Comparison of ENCODE assay signal across 9 cellular contexts in genomic region chr7:99615989-99616358, GRCh38. TPM values are rescaled to one million over a fixed set of nuclear protein-coding genes. Genes with fewer than 3 reads are reported as not detected.
A peak's percentile ranks its signal among the peaks of the same experiment; 100 is the strongest.
DNase-seq lines count a peak whose midpoint lies in the region; ATAC-seq, FAIRE-seq and TF ChIP-seq lines count a peak whose summit lies in the region.
"Had no signal": no experiment of that assay in that cellular context is flagged by ENCODE, and none has a peak within 500 bp of the region (broad histone marks: within the 10 kb centered on the region; RNA-seq: fewer than 3 reads in every experiment).

No MANE protein-coding gene starts in this region.

- 85 to 89% (median 86%) methylated on average over 5 of the region's 5 CpGs for WGBS in heart left ventricle, 4 donors
- 93% methylated on average over 5 of the region's 5 CpGs for WGBS in GM12878 (ENCODE audit: insufficient coverage, insufficient replicate concordance, low lambda C conversion rate, missing lambda C conversion rate)
- 90% methylated on average over 5 of the region's 5 CpGs for WGBS in urinary bladder

- H3K27ac Mint-ChIP-seq in mesothelial cell of epicardium, result no peak overlapping the region

- intact Hi-C loops in heart left ventricle (cut with DNase I) (loop anchor here in 4 of 10 donors (1.0 to 10.0 kb wide), 5 partner anchors 57 to 299 kb away; partner anchors contain the start of genes ZNF655 (in 2 of the 4), FAM200A (in 1 of the 4) and TRIM4 (in 1 of the 4)), left ventricle myocardium superior (cut with micrococcal nuclease) (no loop called here), GM12878 (cut with micrococcal nuclease; ENCODE audit: unreplicated experiment) (loop anchor here (1.0 to 10.0 kb wide), 2 partner anchors 112 to 151 kb away; partner anchors contain the start of genes ATP5MF and ZKSCAN5)

- peak overlapping the region; percentile 100 for H2AFZ ChIP-seq in GM12878 (ENCODE audit: control insufficient read depth, low read depth, low read length)

- no peak for TF ChIP-seq EP300 in GM12878 (IDR thresholded peaks at IDR 0.05; ENCODE audit: borderline replicate concordance in 1 of 2, control insufficient read depth in 1 of 2, low read depth in 2 of 2, low read length in 2 of 2)

- H3K27me3 ChIP-seq in heart left ventricle, result no peaks in the 10 kb centered on the region
- H3K27me3 ChIP-seq in GM12878 (replicated peaks in 1 of 2; ENCODE audit: control insufficient read depth in 2 of 2, insufficient read depth in 2 of 2, low read length in 1 of 2), result no peaks in the 10 kb centered on the region

- POLR2A ChIA-PET in GM12878 (lab: Charles Lee), result interaction anchor here (0.6 to 1.9 kb wide), 4 partner anchors 56 to 111 kb away, joined by 3 to 8 read pairs (median 6); partner anchors contain the start of genes FAM200A, ZKSCAN5 and ZNF655

- no peaks in the 10 kb centered on the region for H3K9me3 ChIP-seq in heart left ventricle
- H3K9me3 ChIP-seq in GM12878 (replicated peaks; ENCODE audit: control insufficient read depth, insufficient read depth, low read length), result peaks cover 2% of the 10 kb centered on the region; the same call in 1 of the 3 replicates

- CTCF ChIA-PET in GM12878 (lab: Yijun Ruan, JAX), result interaction anchor here (0.6 to 1.4 kb wide), 6 partner anchors 15 to 290 kb away, joined by 3 to 4 read pairs (median 4); partner anchors contain the start of gene ZNF655

- peak overlapping the region; percentile 95 for H3K4me3 Mint-ChIP-seq in mesothelial cell of epicardium

- TF ChIP-seq POLR2A in heart left ventricle (IDR thresholded peaks at IDR 0.05), result no peak
- no peak for TF ChIP-seq POLR2A in GM12878 (IDR thresholded peaks at IDR 0.05; ENCODE audit: low read depth, low read length)

- H3K4me3 ChIP-seq in heart left ventricle (peak overlapping the region; percentile 74 to 99 (median 95)), GM12878 (peak overlapping the region; percentile 88), urinary bladder (ENCODE audit: low read depth, low read length) (peak overlapping the region; percentile 93)

- H3K4me2 ChIP-seq in GM12878 (ENCODE audit: control insufficient read depth, insufficient read depth), result peak overlapping the region; percentile 64

- H3K36me3 ChIP-seq in heart left ventricle, result peaks cover 0 to 29% (median 27%) of the 10 kb centered on the region in 9 donors
- H3K36me3 ChIP-seq in GM12878 (ENCODE audit: control insufficient read depth in 2 of 2, insufficient read depth in 2 of 2, low read length in 1 of 2), result peaks cover 4 to 23% of the 10 kb centered on the region in 2 experiments
- H3K36me3 ChIP-seq in urinary bladder (ENCODE audit: insufficient read depth), result no peaks in the 10 kb centered on the region

- BruUV-seq in GM12878 (replicated peaks; lab: Mats Ljungman, UMichigan), result no TSS peak

- SMC1A ChIA-PET in GM12878 (lab: Charles Lee; ENCODE audit: uncharacterized antibody, unreplicated experiment), result interaction anchor here (1.1 to 2.0 kb wide), 3 partner anchors 55 to 91 kb away, joined by 3 to 4 read pairs (median 3); partner anchors contain the start of gene ZNF655

- no peak overlapping the region; the same call in 1 of the 2 replicates for H3K9ac ChIP-seq in GM12878 (ENCODE audit: control insufficient read depth, insufficient read depth, low read length)

- H3K4me1 ChIP-seq in heart left ventricle (peaks cover 0 to 17% (median 11%) of the 10 kb centered on the region in 12 donors), GM12878 (ENCODE audit: control insufficient read depth, insufficient read depth, low read length) (peaks cover 2% of the 10 kb centered on the region; the same call in 1 of the 2 replicates), urinary bladder (ENCODE audit: insufficient read depth) (peaks cover 2% of the 10 kb centered on the region)

- in situ Hi-C loops in GM12878 (cut with MboI), result no loop called here

- no peak for FAIRE-seq in GM12878 (lab: Jason Lieb, UNC)

- TF ChIP-seq RAD21 in GM12878 (IDR thresholded peaks at IDR 0.05; ENCODE audit: insufficient read depth, low read depth, low read length), result no peak

- peak overlapping the region in 8 of 12 donors; percentile 78 to 92 (median 88) for H3K27ac ChIP-seq in heart left ventricle
- peak overlapping the region; percentile 89 for H3K27ac ChIP-seq in GM12878 (ENCODE audit: control insufficient read depth, insufficient read depth)
- no peak overlapping the region for H3K27ac ChIP-seq in urinary bladder (ENCODE audit: low read depth)

- no peaks in the 10 kb centered on the region for H3K27me3 Mint-ChIP-seq in mesothelial cell of epicardium (ENCODE audit: low read depth)

- peaks cover 23% of the 10 kb centered on the region for H3K4me1 Mint-ChIP-seq in mesothelial cell of epicardium

- no peaks in the 10 kb centered on the region for H4K20me1 ChIP-seq in GM12878 (ENCODE audit: control insufficient read depth, insufficient read depth)

- TF ChIP-seq CTCF in heart left ventricle (IDR thresholded peaks at IDR 0.05) (no peak), GM12878 (IDR thresholded peaks at IDR 0.05 in 2 of 3, conservative IDR thresholded peaks at IDR 0.05 in 1 of 3; ENCODE audit: control insufficient read depth in 2 of 3, extremely low read depth in 1 of 3, insufficient read depth in 1 of 3, low read depth in 3 of 3, low read length in 3 of 3) (no peak), mesothelial cell of epicardium (IDR thresholded peaks at IDR 0.05; ENCODE audit: unreplicated experiment) (no peak)

- ATAC-seq in heart left ventricle (no peak), left ventricle myocardium superior (no peak), GM12878 (no peak)

- H3K79me2 ChIP-seq in GM12878 (ENCODE audit: control insufficient read depth, insufficient read depth, low read length), result peaks cover 18% of the 10 kb centered on the region

- no peaks in the 10 kb centered on the region for H3K9me3 Mint-ChIP-seq in mesothelial cell of epicardium

- RAD21 ChIA-PET in GM12878 (lab: Charles Lee; ENCODE audit: unreplicated experiment), result interaction anchor here (1.5 to 1.9 kb wide), 2 partner anchors 58 to 297 kb away, joined by 4 to 5 read pairs; partner anchors contain the start of gene ZNF655

- DNase-seq in heart left ventricle (no peak), left ventricle myocardium superior (no peak), GM12878 (ENCODE audit: low read depth, low spot score) (no peak), mesothelial cell of epicardium (ENCODE audit: low spot score in 2 of 2, unreplicated experiment in 2 of 2) (no peak), NCI-H146 treated with DMSO at 0.1 percent for 48 hours (lab: John Stamatoyannopoulos, UW; ENCODE audit: unreplicated experiment) (no peak), GM19240 (ENCODE audit: insufficient read length, low spot score) (no peak), DMS 273 treated with DMSO at 0.1 percent for 48 hours (lab: John Stamatoyannopoulos, UW) (no peak)

- H3K36me3 Mint-ChIP-seq in mesothelial cell of epicardium, result peaks cover 10% of the 10 kb centered on the region

RNA-seq across cellular contexts. Expression of gene ZSCAN25, which starts 0.8 kb away (rescaled TPM):
- total RNA-seq in heart left ventricle, result 10 to 100 TPM in 4 of 9 donors, 1 to 10 TPM in 5; 5.6 to 12.0 (median 8.3) TPM
- polyA plus RNA-seq in heart left ventricle, result 1 to 10 TPM; 3.4 to 4.0 TPM
- 8.3 TPM for total RNA-seq in left ventricle myocardium superior
- total RNA-seq in GM12878 (2013; cell fraction: nucleolus; rRNA removed), result 50.8 and 54.7 TPM in 2 replicates
- total RNA-seq in GM12878 (2014; rRNA removed), result 11.1 and 11.4 TPM in 2 replicates
- total RNA-seq in GM12878 (2014; rRNA removed; fragmentation: Illumina TruSeq; extraction: Trizol), result 8.0 and 8.3 TPM in 2 replicates
- total RNA-seq in GM12878 (2021), result 11.4 and 14.5 TPM in 2 replicates
- polyA plus RNA-seq in GM12878 (2011; ENCODE audit: low read depth), result 4.1 TPM
- polyA plus RNA-seq in GM12878 (2011; rRNA removed), result 14.9 and 15.6 TPM in 2 replicates
- 14.0 and 15.4 TPM in 2 replicates for polyA plus RNA-seq in GM12878 (2011; cell fraction: cytosol; rRNA removed)
- polyA plus RNA-seq in GM12878 (2011; cell fraction: nucleus; rRNA removed), result 22.0 and 25.2 TPM in 2 replicates
- polyA plus RNA-seq in GM12878 (2012), result 5.0 and 6.6 TPM in 2 replicates
- polyA plus RNA-seq in GM12878 (2014; fragmentation: Illumina TruSeq; extraction: Trizol), result 4.7 and 6.4 TPM in 2 replicates
- polyA plus RNA-seq in GM12878 (2014; fragmentation: Nextera tagmentation; extraction: Ambion mirVana), result under 1 TPM; 0.79 to 0.98 TPM
- polyA plus RNA-seq in GM12878 (2014; rRNA removed), result 8.8 and 9.5 TPM in 2 replicates
- 10 to 100 TPM in 1 of 2 experiments, 1 to 10 TPM in 1; 9.8 to 10.1 TPM for polyA plus RNA-seq in GM12878 (2016; fragmentation: Nextera tagmentation; extraction: Ambion mirVana)
- 36.6 and 51.0 TPM in 2 replicates for polyA minus RNA-seq in GM12878 (2011; rRNA and poly(A)+ RNA removed)
- 5.3 and 6.4 TPM in 2 replicates for polyA minus RNA-seq in GM12878 (2011; cell fraction: cytosol; rRNA and poly(A)+ RNA removed)
- 29.3 and 56.6 TPM in 2 replicates for polyA minus RNA-seq in GM12878 (2011; cell fraction: nucleus; rRNA and poly(A)+ RNA removed)
- 24.1 to 27.8 TPM (median 26.6 TPM) in 3 replicates for total RNA-seq in mesothelial cell of epicardium
- 12.7 TPM for total RNA-seq in urinary bladder
- 7.9 TPM for polyA plus RNA-seq in urinary bladder

RNA-seq across cellular contexts. Expression of gene TMEM225B, which starts 17.9 kb away (rescaled TPM):
- total RNA-seq in heart left ventricle, result under 1 TPM in 4 of 9 donors, not detected in 5; 0.29 to 0.52 (median 0.51) TPM
- under 1 TPM in 1 of 2 donors, not detected in 1; 0.10 TPM for polyA plus RNA-seq in heart left ventricle
- total RNA-seq in left ventricle myocardium superior, result not detected
- 1.1 and 1.9 TPM in 2 replicates for total RNA-seq in GM12878 (2013; cell fraction: nucleolus; rRNA removed)
- total RNA-seq in GM12878 (2014; rRNA removed), result 0.60 and 0.62 TPM in 2 replicates
- 0.23 and 0.31 TPM in 2 replicates for total RNA-seq in GM12878 (2014; rRNA removed; fragmentation: Illumina TruSeq; extraction: Trizol)
- 0.26 and 0.45 TPM in 2 replicates for total RNA-seq in GM12878 (2021)
- 0.60 TPM for polyA plus RNA-seq in GM12878 (2011; ENCODE audit: low read depth)
- 1.4 and 1.9 TPM in 2 replicates for polyA plus RNA-seq in GM12878 (2011; rRNA removed)
- 1.3 TPM in 2 replicates for polyA plus RNA-seq in GM12878 (2011; cell fraction: cytosol; rRNA removed)
- 2.0 and 5.1 TPM in 2 replicates for polyA plus RNA-seq in GM12878 (2011; cell fraction: nucleus; rRNA removed)
- polyA plus RNA-seq in GM12878 (2012), result 0.62 and 0.68 TPM in 2 replicates
- polyA plus RNA-seq in GM12878 (2014; fragmentation: Illumina TruSeq; extraction: Trizol), result 0.22 TPM in 1 of 2 replicates, not detected in the other
- under 1 TPM; 0.31 to 0.55 TPM for polyA plus RNA-seq in GM12878 (2014; fragmentation: Nextera tagmentation; extraction: Ambion mirVana)
- 0.11 and 0.85 TPM in 2 replicates for polyA plus RNA-seq in GM12878 (2014; rRNA removed)
- polyA plus RNA-seq in GM12878 (2016; fragmentation: Nextera tagmentation; extraction: Ambion mirVana), result under 1 TPM; 0.27 to 0.55 TPM
- polyA minus RNA-seq in GM12878 (2011; rRNA and poly(A)+ RNA removed), result 0.67 and 1.4 TPM in 2 replicates
- not detected in 2 replicates for polyA minus RNA-seq in GM12878 (2011; cell fraction: cytosol; rRNA and poly(A)+ RNA removed)
- 0.36 TPM in 1 of 2 replicates, not detected in the other for polyA minus RNA-seq in GM12878 (2011; cell fraction: nucleus; rRNA and poly(A)+ RNA removed)
- 2.5 to 3.6 TPM (median 3.2 TPM) in 3 replicates for total RNA-seq in mesothelial cell of epicardium
- 1.1 TPM for total RNA-seq in urinary bladder
- polyA plus RNA-seq in urinary bladder, result 1.1 TPM
- total RNA-seq: G401 had no signal

RNA-seq across cellular contexts. Expression of gene ZNF655, which starts 57.5 kb away (rescaled TPM):
- 10 to 100 TPM; 26.8 to 48.0 (median 32.8) TPM for total RNA-seq in heart left ventricle
- polyA plus RNA-seq in heart left ventricle, result 10 to 100 TPM; 28.8 to 36.1 TPM
- 30.0 TPM for total RNA-seq in left ventricle myocardium superior
- total RNA-seq in GM12878 (2013; cell fraction: nucleolus; rRNA removed), result 323 and 325 TPM in 2 replicates
- 54.3 and 57.2 TPM in 2 replicates for total RNA-seq in GM12878 (2014; rRNA removed)
- total RNA-seq in GM12878 (2014; rRNA removed; fragmentation: Illumina TruSeq; extraction: Trizol), result 52.9 and 54.2 TPM in 2 replicates
- total RNA-seq in GM12878 (2021), result 43.7 and 43.8 TPM in 2 replicates
- 24.4 TPM for polyA plus RNA-seq in GM12878 (2011; ENCODE audit: low read depth)
- 107 and 133 TPM in 2 replicates for polyA plus RNA-seq in GM12878 (2011; rRNA removed)
- polyA plus RNA-seq in GM12878 (2011; cell fraction: cytosol; rRNA removed), result 71.5 and 86.9 TPM in 2 replicates
- polyA plus RNA-seq in GM12878 (2011; cell fraction: nucleus; rRNA removed), result 173 and 184 TPM in 2 replicates
- polyA plus RNA-seq in GM12878 (2012), result 34.9 and 40.6 TPM in 2 replicates
- 61.2 and 80.1 TPM in 2 replicates for polyA plus RNA-seq in GM12878 (2014; fragmentation: Illumina TruSeq; extraction: Trizol)
- polyA plus RNA-seq in GM12878 (2014; fragmentation: Nextera tagmentation; extraction: Ambion mirVana), result 10 to 100 TPM; 14.5 to 21.4 TPM
- polyA plus RNA-seq in GM12878 (2014; rRNA removed), result 75.1 and 76.0 TPM in 2 replicates
- polyA plus RNA-seq in GM12878 (2016; fragmentation: Nextera tagmentation; extraction: Ambion mirVana), result 10 to 100 TPM; 52.1 to 52.7 TPM
- 76.9 and 90.5 TPM in 2 replicates for polyA minus RNA-seq in GM12878 (2011; rRNA and poly(A)+ RNA removed)
- 22.1 and 28.3 TPM in 2 replicates for polyA minus RNA-seq in GM12878 (2011; cell fraction: cytosol; rRNA and poly(A)+ RNA removed)
- polyA minus RNA-seq in GM12878 (2011; cell fraction: nucleus; rRNA and poly(A)+ RNA removed), result 73.3 and 96.1 TPM in 2 replicates
- total RNA-seq in mesothelial cell of epicardium, result 83.5 to 84.9 TPM (median 84.7 TPM) in 3 replicates
- total RNA-seq in urinary bladder, result 127 TPM
- 52.0 TPM for polyA plus RNA-seq in urinary bladder
